8 cellular contexts compared by ENCODE assay signal in genomic region chr19:5987077-5987818, GRCh38. TPM values are rescaled to one million over a fixed set of nuclear protein-coding genes. Genes with fewer than 3 reads are reported as not detected.
DNase-seq lines count a peak whose midpoint lies in the region; ATAC-seq, FAIRE-seq and TF ChIP-seq lines count a peak whose summit lies in the region.

No MANE protein-coding gene starts in this region.

- H3K4me1 ChIP-seq in NT2/D1 (ENCODE audit: insufficient read depth, insufficient read length) (peaks cover 10% of the 10 kb centered on the region), mucosa of stomach (ENCODE audit: control insufficient read depth, insufficient read depth, low read length) (peaks cover 30% of the 10 kb centered on the region)

- H3K4me3 Mint-ChIP-seq in CD14-positive monocyte = peak overlapping the region; percentile 83 to 92

- H3K9ac ChIP-seq in NT2/D1 (ENCODE audit: insufficient read length, low read depth) (no peak overlapping the region), mucosa of stomach (ENCODE audit: low read length) (peak overlapping the region; percentile 62)

- peak overlapping the region in 3 of 7 donors; percentile 12 to 70 (median 14) for H3K27ac Mint-ChIP-seq in CD14-positive monocyte

- H3K27me3 ChIP-seq in NT2/D1 (ENCODE audit: insufficient read depth, insufficient read length) (no peaks in the 10 kb centered on the region), mucosa of stomach (ENCODE audit: control insufficient read depth, insufficient read depth, low read length) (no peaks in the 10 kb centered on the region)

- DNase-seq in CD14-positive monocyte (ENCODE audit: low spot score) (peak; percentile 75), HTR-8/SVneo (ENCODE audit: insufficient read length, low spot score) (peak; percentile 63), NT2/D1 (ENCODE audit: low read depth, low spot score) (peak; percentile 77), epidermal melanocyte (ENCODE audit: insufficient read length, low spot score) (peak; percentile 94)
- peak; percentile 47 for DNase-seq in activated CD8-positive, alpha-beta memory T cell treated with anti-CD3 and anti-CD28 coated beads, Interleukin-2, amount 50 U/mL, for 24 hours (ENCODE audit: extremely low read depth)
- DNase-seq in stimulated activated CD8-positive, alpha-beta memory T cell treated with anti-CD3 and anti-CD28 coated beads, Interleukin-4, amount 100 ng/mL, for 1 hour (ENCODE audit: low read depth in 2 of 2, low spot score in 1 of 2) = peak; percentile 46 to 63

- H3K4me1 Mint-ChIP-seq in CD14-positive monocyte = peaks cover 31% of the 10 kb centered on the region

- H3K9me3 Mint-ChIP-seq in CD14-positive monocyte = peaks cover 0 to 2% (median 0%) of the 10 kb centered on the region in 7 donors

- no peak for ATAC-seq in GM18873 (IDR thresholded peaks at IDR 0.05; ENCODE audit: low FRiP score, unreplicated experiment)

- H3K9me3 ChIP-seq in NT2/D1 (ENCODE audit: insufficient read depth, low read length) (no peaks in the 10 kb centered on the region), mucosa of stomach (ENCODE audit: control insufficient read depth, low read length) (no peaks in the 10 kb centered on the region)

- no peak overlapping the region for H3K4me3 ChIP-seq in NT2/D1 (ENCODE audit: insufficient read length, low read depth)
- H3K4me3 ChIP-seq in mucosa of stomach (ENCODE audit: low read length) = peak overlapping the region; percentile 37

- H3K36me3 ChIP-seq in NT2/D1 (ENCODE audit: insufficient read depth, insufficient read length, low read length) (no peaks in the 10 kb centered on the region), mucosa of stomach (ENCODE audit: control insufficient read depth, insufficient read depth, low read length) (no peaks in the 10 kb centered on the region)

- peaks cover 0 to 2% (median 0%) of the 10 kb centered on the region in 3 donors for H3K27me3 Mint-ChIP-seq in CD14-positive monocyte (ENCODE audit: low read depth in 3 of 3)

- peaks cover 0 to 2% of the 10 kb centered on the region in 2 donors for H3K36me3 Mint-ChIP-seq in CD14-positive monocyte

- no peak for FAIRE-seq in HTR-8/SVneo (lab: Jason Lieb, UNC)

- intact Hi-C loops in CD14-positive monocyte (cut with micrococcal nuclease) = loop anchor here (2.0 to 10.0 kb wide), 3 partner anchors 35 to 138 kb away; no protein-coding TSS in a partner anchor

- peak; percentile 86 for TF ChIP-seq CTCF in CD14-positive monocyte (IDR thresholded peaks at IDR 0.05)

RNA-seq across cellular contexts. Expression of gene RANBP3, which starts 9.3 kb away (rescaled TPM):
- 1 to 10 TPM; 4.5 to 8.1 TPM for polyA plus RNA-seq in CD14-positive monocyte
